ENCODE assay signal across 16 cellular contexts in genomic region chr9:2853517-2853916, GRCh38. TPM values are rescaled to one million over a fixed set of nuclear protein-coding genes. Genes with fewer than 3 reads are reported as not detected.
A peak's percentile ranks its signal among the peaks of the same experiment; 100 is the strongest.
DNase-seq lines count a peak whose midpoint lies in the region; ATAC-seq, FAIRE-seq and TF ChIP-seq lines count a peak whose summit lies in the region.
"Had no signal": no experiment of that assay in that cellular context is flagged by ENCODE, and none has a peak within 500 bp of the region (broad histone marks: within the 10 kb centered on the region; RNA-seq: fewer than 3 reads in every experiment).

No MANE protein-coding gene starts in this region.

- H3K27ac Mint-ChIP-seq in activated T-cell treated with anti-CD3 and anti-CD28 coated beads, Interleukin-2, amount 50 U/mL, for 72 hours, result no peak overlapping the region
- H3K27ac Mint-ChIP-seq: CD14-positive monocyte; CD4-positive, alpha-beta memory T cell had no signal

- no peaks in the 10 kb centered on the region for H3F3A ChIP-seq in PC-3 (ENCODE audit: low read length, unreplicated experiment)

- TF ChIP-seq CTCF in PC-3 (conservative IDR thresholded peaks at IDR 0.05; ENCODE audit: low read depth, low read length) (no peak), bronchial epithelial cell (IDR thresholded peaks at IDR 0.05; ENCODE audit: insufficient read depth, low read length, severe bottlenecking) (no peak)

- peak; percentile 40 to 44 for ATAC-seq in activated T-cell treated with anti-CD3 and anti-CD28 coated beads, Interleukin-2, amount 50 U/mL, for 72 hours (replicated peaks in 1 of 2)
- no peak for ATAC-seq in activated T-cell treated with anti-CD3 and anti-CD28 coated beads, Interleukin-2, amount 50 U/mL, for 4 hours
- peak; percentile 49; the same call in 1 of the 2 replicates for ATAC-seq in PC-3
- no peak for ATAC-seq in stimulated activated naive CD8-positive, alpha-beta T cell treated with anti-CD3 and anti-CD28 coated beads, Interleukin-15, Interleukin-2, amounts not matched to agents 100 U/mL and 50 U/mL, for 24 hours

- no peak overlapping the region for H2AFZ ChIP-seq in PC-3 (ENCODE audit: low read length)

- no TSS peak for BruUV-seq in PC-3 (replicated peaks; lab: Mats Ljungman, UMichigan)

- POLR2A ChIA-PET in PC-3 (lab: Charles Lee; ENCODE audit: unreplicated experiment), result no interaction called here

- TF ChIP-seq POLR2A in H54 (IDR thresholded peaks at IDR 0.05; ENCODE audit: low read depth, low read length), result no peak

- H3K27me3 ChIP-seq in PC-3 (ENCODE audit: low read length) (no peaks in the 10 kb centered on the region; the same call in 1 of the 2 replicates), bronchial epithelial cell (ENCODE audit: control insufficient read depth, insufficient read depth, low read length) (no peaks in the 10 kb centered on the region)
- H3K27me3 ChIP-seq: BLaER1 had no signal

- no peaks in the 10 kb centered on the region for H3K4me1 ChIP-seq in PC-3 (ENCODE audit: insufficient read depth, low read length)
- H3K4me1 ChIP-seq: BLaER1, HAP-1 had no signal

- no peaks in the 10 kb centered on the region for H3K9me2 ChIP-seq in PC-3 (replicated peaks; ENCODE audit: low read length)

- peaks cover 27% of the 10 kb centered on the region for H3K27me3 Mint-ChIP-seq in activated T-cell treated with anti-CD3 and anti-CD28 coated beads, Interleukin-2, amount 50 U/mL, for 72 hours (ENCODE audit: low read depth)
- H3K27me3 Mint-ChIP-seq in activated T-cell treated with anti-CD3 and anti-CD28 coated beads, Interleukin-2, amount 50 U/mL, for 4 hours (ENCODE audit: low read depth), result peaks cover 29% of the 10 kb centered on the region

- no peak overlapping the region for H3K9ac ChIP-seq in PC-3 (ENCODE audit: low read length)
- H3K9ac ChIP-seq: BLaER1 had no signal

- H3K27ac ChIP-seq in PC-3 (ENCODE audit: low read length), result no peak overlapping the region
- H3K27ac ChIP-seq: BLaER1 had no signal

- H3K4me3 ChIP-seq in PC-3 (ENCODE audit: low read length) (no peak overlapping the region), bronchial epithelial cell (ENCODE audit: low read depth, low read length) (no peak overlapping the region)
- H3K4me3 ChIP-seq: BLaER1, HAP-1 had no signal

- H3K36me3 ChIP-seq in PC-3 (ENCODE audit: low read depth, low read length) (no peaks in the 10 kb centered on the region), bronchial epithelial cell (ENCODE audit: control insufficient read depth, insufficient read depth, low read length) (no peaks in the 10 kb centered on the region)
- H3K36me3 ChIP-seq: BLaER1, HAP-1 had no signal

- CTCF ChIA-PET in PC-3 (lab: Charles Lee), result no interaction called here

- H3K9me3 ChIP-seq in PC-3 (ENCODE audit: low read length), result no peaks in the 10 kb centered on the region
- H3K9me3 ChIP-seq: BLaER1, HAP-1 had no signal

- H3K4me3 Mint-ChIP-seq in activated T-cell treated with anti-CD3 and anti-CD28 coated beads, Interleukin-2, amount 50 U/mL, for 72 hours, result no peak overlapping the region
- no peak overlapping the region for H3K4me3 Mint-ChIP-seq in activated T-cell treated with anti-CD3 and anti-CD28 coated beads, Interleukin-2, amount 50 U/mL, for 4 hours
- H3K4me3 Mint-ChIP-seq: CD4-positive, alpha-beta memory T cell had no signal

- H3K4me1 Mint-ChIP-seq in activated T-cell treated with anti-CD3 and anti-CD28 coated beads, Interleukin-2, amount 50 U/mL, for 72 hours (ENCODE audit: low read depth), result peaks cover 13% of the 10 kb centered on the region
- peaks cover 5% of the 10 kb centered on the region for H3K4me1 Mint-ChIP-seq in activated T-cell treated with anti-CD3 and anti-CD28 coated beads, Interleukin-2, amount 50 U/mL, for 4 hours (ENCODE audit: low read depth)

- intact Hi-C loops in PC-3 (cut with micrococcal nuclease), result no loop called here

- FAIRE-seq in bronchial epithelial cell (lab: Jason Lieb, UNC) (no peak), HTR-8/SVneo (lab: Jason Lieb, UNC) (no peak), H54 (lab: Jason Lieb, UNC) (no peak)
- FAIRE-seq: H1 had no signal

- DNase-seq in activated T-cell treated with anti-CD3 and anti-CD28 coated beads, Interleukin-2, amount 50 U/mL, for 72 hours, result no peak
- no peak for DNase-seq in activated T-cell treated with anti-CD3 and anti-CD28 coated beads, Interleukin-2, amount 50 U/mL, for 4 hours
- peak; percentile 48 for DNase-seq in PC-3
- DNase-seq in bronchial epithelial cell (ENCODE audit: low read depth), result peak; percentile 67
- no peak for DNase-seq in stimulated activated naive CD8-positive, alpha-beta T cell treated with anti-CD3 and anti-CD28 coated beads, Interleukin-15, Interleukin-2, amounts not matched to agents 100 U/mL and 50 U/mL, for 24 hours
- no peak for DNase-seq in HTR-8/SVneo (ENCODE audit: insufficient read length, low spot score)
- no peak for DNase-seq in H54 (ENCODE audit: insufficient read length, low spot score)
- DNase-seq: 8988T; CD4-positive, alpha-beta memory T cell; DMS153; DMS79; GF-D8 had no signal

- H3K4me2 ChIP-seq in PC-3 (ENCODE audit: low read length), result no peak overlapping the region
- H3K4me2 ChIP-seq: BLaER1 had no signal

- no peaks in the 10 kb centered on the region for H3K79me2 ChIP-seq in PC-3 (ENCODE audit: low read length)

- no peaks in the 10 kb centered on the region for H4K20me1 ChIP-seq in PC-3 (ENCODE audit: low read length)
- H4K20me1 ChIP-seq: BLaER1 had no signal

- no peaks in the 10 kb centered on the region for H3K36me3 Mint-ChIP-seq in activated T-cell treated with anti-CD3 and anti-CD28 coated beads, Interleukin-2, amount 50 U/mL, for 72 hours (ENCODE audit: insufficient read depth in 2 of 2)
- no peaks in the 10 kb centered on the region for H3K36me3 Mint-ChIP-seq in activated T-cell treated with anti-CD3 and anti-CD28 coated beads, Interleukin-2, amount 50 U/mL, for 4 hours (ENCODE audit: insufficient read depth)
- H3K36me3 Mint-ChIP-seq: CD14-positive monocyte; CD4-positive, alpha-beta memory T cell had no signal

- no peaks in the 10 kb centered on the region for H3K9me3 Mint-ChIP-seq in activated T-cell treated with anti-CD3 and anti-CD28 coated beads, Interleukin-2, amount 50 U/mL, for 72 hours
- H3K9me3 Mint-ChIP-seq in activated T-cell treated with anti-CD3 and anti-CD28 coated beads, Interleukin-2, amount 50 U/mL, for 4 hours, result no peaks in the 10 kb centered on the region
- H3K9me3 Mint-ChIP-seq: CD4-positive, alpha-beta memory T cell had no signal

RNA-seq across cellular contexts. Expression of gene PUM3, which starts 9.6 kb away (rescaled TPM):
- 10 to 100 TPM; 57.6 to 61.5 TPM for total RNA-seq in activated T-cell treated with anti-CD3 and anti-CD28 coated beads, Interleukin-2, amount 50 U/mL, for 72 hours
- total RNA-seq in activated T-cell treated with anti-CD3 and anti-CD28 coated beads, Interleukin-2, amount 50 U/mL, for 4 hours, result 100 to 1,000 TPM; 201 to 216 (median 211) TPM
- total RNA-seq in PC-3 (2014; rRNA removed) (34.4 and 45.5 TPM in 2 replicates), bronchial epithelial cell (41.6 and 62.4 TPM in 2 replicates)

Comparison
In these comparisons a context has a peak if more than half of its experiments do, and no peak if none do; other contexts are left out.
1. ATAC-seq: peak in activated T-cell treated with anti-CD3 and anti-CD28 coated beads, Interleukin-2, amount 50 U/mL, for 72 hours (2 of 2) and PC-3 (single experiment); none in activated T-cell treated with anti-CD3 and anti-CD28 coated beads, Interleukin-2, amount 50 U/mL, for 4 hours (0 of 2) and stimulated activated naive CD8-positive, alpha-beta T cell treated with anti-CD3 and anti-CD28 coated beads, Interleukin-15, Interleukin-2, amounts not matched to agents 100 U/mL and 50 U/mL, for 24 hours (single experiment).
2. DNase-seq: peak in PC-3 (single experiment) and bronchial epithelial cell (single experiment); none in activated T-cell treated with anti-CD3 and anti-CD28 coated beads, Interleukin-2, amount 50 U/mL, for 72 hours (0 of 2), activated T-cell treated with anti-CD3 and anti-CD28 coated beads, Interleukin-2, amount 50 U/mL, for 4 hours (single experiment), stimulated activated naive CD8-positive, alpha-beta T cell treated with anti-CD3 and anti-CD28 coated beads, Interleukin-15, Interleukin-2, amounts not matched to agents 100 U/mL and 50 U/mL, for 24 hours (single experiment), HTR-8/SVneo (single experiment) and H54 (single experiment).